In the genomic region with DNA sequence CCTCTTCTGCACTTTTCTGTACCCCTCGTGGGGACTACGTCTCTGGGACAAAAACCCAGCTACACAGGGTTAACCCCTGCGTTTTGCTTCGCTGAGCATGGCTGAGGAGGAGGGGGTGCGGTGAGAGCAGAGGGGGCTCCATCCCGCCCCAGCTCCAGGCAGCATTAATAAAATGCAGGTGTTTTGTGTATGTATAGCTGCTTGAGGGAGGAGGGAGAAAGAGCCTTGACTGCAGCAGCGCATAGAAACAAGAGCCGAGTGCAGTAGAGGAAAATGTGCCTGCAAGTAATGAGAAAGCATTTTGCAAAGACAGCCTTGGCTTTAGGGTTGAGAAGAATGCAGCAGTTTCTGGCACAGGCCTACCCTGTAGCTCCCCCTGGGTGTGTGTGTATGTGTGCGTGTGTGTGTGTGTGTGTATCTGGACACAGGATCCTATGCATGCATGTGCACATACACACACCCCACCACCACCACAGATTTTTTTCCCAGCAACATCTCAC, we compare ENCODE assay signal across 8 cellular contexts.
A peak's percentile ranks its signal among the peaks of the same experiment; 100 is the strongest.
DNase-seq lines count a peak whose midpoint lies in the region; TF ChIP-seq lines count a peak whose summit lies in the region.
"Had no signal": no experiment of that assay in that cellular context is flagged by ENCODE, and none has a peak within 500 bp of the region (broad histone marks: within the 10 kb centered on the region; RNA-seq: fewer than 3 reads in every experiment).

No MANE protein-coding gene starts in this region.

- no peaks in the 10 kb centered on the region for H3K27me3 ChIP-seq in sigmoid colon
- no peaks in the 10 kb centered on the region for H3K27me3 ChIP-seq in stomach
- H3K27me3 ChIP-seq: SJSA1 had no signal

- H3K9me3 ChIP-seq in sigmoid colon (no peaks in the 10 kb centered on the region), stomach (no peaks in the 10 kb centered on the region)
- H3K9me3 ChIP-seq: SJSA1 had no signal

- H3K4me1 ChIP-seq in sigmoid colon: peaks cover 0 to 52% (median 25%) of the 10 kb centered on the region in 4 donors
- H3K4me1 ChIP-seq in stomach: peaks cover 6 to 43% (median 28%) of the 10 kb centered on the region in 4 donors

- WGBS in sigmoid colon, 2 donors: 48 to 70% methylated on average over 9 of the region's 9 CpGs
- WGBS in stomach, 5 donors: 43 to 60% (median 51%) methylated on average over 9 of the region's 9 CpGs

- intact Hi-C loops in sigmoid colon (cut with DNase I): no loop called here
- intact Hi-C loops in stomach (cut with DNase I; ENCODE audit: low total_unique reads): no loop called here

- TF ChIP-seq POLR2A in sigmoid colon (IDR thresholded peaks at IDR 0.05): no peak
- no peak for TF ChIP-seq POLR2A in stomach (IDR thresholded peaks at IDR 0.05)

- DNase-seq in GM03348 (ENCODE audit: low spot score) (peak; percentile 46), NCI-H69 (lab: John Stamatoyannopoulos, UW) (peak; percentile 11), fibroblast of gingiva (ENCODE audit: low read depth) (peak; percentile 87), sigmoid colon (peak; percentile 63), A172 (ENCODE audit: low spot score) (no peak), stomach (no peak), T-helper 1 cell (no peak)

- H3K4me3 ChIP-seq in sigmoid colon: peak overlapping the region in 1 of 4 donors; percentile 28
- H3K4me3 ChIP-seq in stomach: no peak overlapping the region
- H3K4me3 ChIP-seq: SJSA1 had no signal

- TF ChIP-seq EP300 in sigmoid colon (IDR thresholded peaks at IDR 0.05) (no peak), stomach (IDR thresholded peaks at IDR 0.05) (no peak)

- TF ChIP-seq CTCF in sigmoid colon (IDR thresholded peaks at IDR 0.05) (no peak), stomach (IDR thresholded peaks at IDR 0.05) (no peak)

- H3K27ac ChIP-seq in sigmoid colon (peak overlapping the region; percentile 2 to 77 (median 35)), stomach (peak overlapping the region in 1 of 5 donors; percentile 24)

- H3K36me3 ChIP-seq in sigmoid colon: no peaks in the 10 kb centered on the region
- no peaks in the 10 kb centered on the region for H3K36me3 ChIP-seq in stomach
- H3K36me3 ChIP-seq: SJSA1 had no signal

Comparison
In these comparisons a context has a peak if more than half of its experiments do, and no peak if none do; other contexts are left out.
1. DNase-seq: peak in GM03348 (single experiment), NCI-H69 (single experiment), fibroblast of gingiva (single experiment) and sigmoid colon (single experiment); none in A172 (single experiment), stomach (single experiment) and T-helper 1 cell (0 of 5).